Comparison of ENCODE assay signal across 8 cellular contexts in the genomic region with DNA sequence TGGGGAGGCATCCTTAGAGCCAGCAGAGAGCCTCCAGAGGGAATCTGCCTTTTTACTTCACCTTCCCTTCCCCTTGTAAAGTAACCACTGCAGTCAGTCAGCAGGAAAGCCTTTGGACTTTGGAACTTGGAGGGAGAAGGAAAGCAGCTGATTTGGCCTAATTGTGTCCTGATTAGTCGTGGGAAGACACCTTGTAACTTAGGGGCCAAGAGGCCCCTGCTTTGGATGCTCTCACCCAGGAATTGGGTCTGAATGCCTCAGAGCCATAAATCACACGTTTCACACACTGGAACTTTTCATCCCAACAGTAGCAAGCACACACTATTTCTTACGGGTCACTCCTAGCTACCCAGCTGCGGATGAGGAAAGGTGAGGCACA.
A peak's percentile ranks its signal among the peaks of the same experiment; 100 is the strongest.
DNase-seq lines count a peak whose midpoint lies in the region; ATAC-seq and TF ChIP-seq lines count a peak whose summit lies in the region.

No MANE protein-coding gene starts in this region.

- H3K27ac ChIP-seq in heart left ventricle (peak overlapping the region in 9 of 12 donors; percentile 44 to 82 (median 55)), muscle layer of colon (ENCODE audit: low read depth, low read length) (no peak overlapping the region), vagina (peak overlapping the region; percentile 86)

- DNase-seq in heart left ventricle = no peak
- DNase-seq in cardiac septum (ENCODE audit: low spot score) = no peak
- no peak for DNase-seq in central memory CD8-positive, alpha-beta T cell (ENCODE audit: low spot score in 2 of 2)
- DNase-seq in vagina (ENCODE audit: extremely low spot score in 2 of 2) = no peak
- DNase-seq in NCI-H1417 (lab: John Stamatoyannopoulos, UW) = no peak
- no peak for DNase-seq in middle frontal gyrus (ENCODE audit: extremely low spot score, low spot score)
- no peak for DNase-seq in activated CD8-positive, alpha-beta memory T cell treated with anti-CD3 and anti-CD28 coated beads, Interleukin-2, amount 50 U/mL, for 4 hours

- H3K27ac Mint-ChIP-seq in central memory CD8-positive, alpha-beta T cell (ENCODE audit: low read depth) = peak overlapping the region; percentile 82

- 67 to 73% (median 71%) methylated on average over 4 of the region's 4 CpGs for WGBS in heart left ventricle, 4 donors

- peaks cover 5% of the 10 kb centered on the region for H3K36me3 Mint-ChIP-seq in central memory CD8-positive, alpha-beta T cell (ENCODE audit: insufficient read depth)

- H3K4me1 Mint-ChIP-seq in central memory CD8-positive, alpha-beta T cell = peaks cover 18% of the 10 kb centered on the region

- no peak for TF ChIP-seq POLR2A in heart left ventricle (IDR thresholded peaks at IDR 0.05)
- TF ChIP-seq POLR2A in vagina (IDR thresholded peaks at IDR 0.05) = no peak

- intact Hi-C loops in heart left ventricle (cut with DNase I) = loop anchor here in 9 of 10 donors (1.0 to 10.0 kb wide), 17 partner anchors 80 to 391 kb away; a partner anchor contains a TSS
- intact Hi-C loops in cardiac septum (cut with DNase I) = loop anchor here (2.0 to 5.0 kb wide), 3 partner anchors 80 to 203 kb away; a partner anchor contains a TSS
- intact Hi-C loops in vagina (cut with DNase I) = no loop called here

- peak in 1 of 4 donors; percentile 40 for ATAC-seq in heart left ventricle
- no peak for ATAC-seq in central memory CD8-positive, alpha-beta T cell (replicated peaks; ENCODE audit: extremely low read depth, poor library complexity, severe bottlenecking)

- peak overlapping the region; percentile 69 for H3K4me3 Mint-ChIP-seq in central memory CD8-positive, alpha-beta T cell

- H3K36me3 ChIP-seq in heart left ventricle = no peaks in the 10 kb centered on the region
- no peaks in the 10 kb centered on the region for H3K36me3 ChIP-seq in muscle layer of colon (ENCODE audit: insufficient read depth, low read length)
- H3K36me3 ChIP-seq in vagina = no peaks in the 10 kb centered on the region

- H3K4me1 ChIP-seq in heart left ventricle (peaks cover 0 to 12% (median 5%) of the 10 kb centered on the region in 12 donors), muscle layer of colon (ENCODE audit: insufficient read depth, low read length) (peaks cover 15% of the 10 kb centered on the region), vagina (peaks cover 17% of the 10 kb centered on the region)

- H3K27me3 ChIP-seq in heart left ventricle (no peaks in the 10 kb centered on the region), muscle layer of colon (ENCODE audit: control insufficient read depth in 1 of 2, insufficient read depth in 2 of 2, low read length in 2 of 2) (no peaks in the 10 kb centered on the region), vagina (no peaks in the 10 kb centered on the region)

- H3K4me3 ChIP-seq in heart left ventricle (peak overlapping the region in 9 of 12 donors; percentile 38 to 59 (median 45)), muscle layer of colon (ENCODE audit: low read depth in 1 of 2, low read length in 2 of 2) (peak overlapping the region; percentile 51 to 70), vagina (peak overlapping the region; percentile 32 to 42)

- TF ChIP-seq CTCF in heart left ventricle (IDR thresholded peaks at IDR 0.05) = no peak
- TF ChIP-seq CTCF in vagina (IDR thresholded peaks at IDR 0.05) = no peak

- H3K9ac ChIP-seq in muscle layer of colon (ENCODE audit: low read length) = no peak overlapping the region

- H3K27me3 Mint-ChIP-seq in central memory CD8-positive, alpha-beta T cell = no peaks in the 10 kb centered on the region

- H3K9me3 ChIP-seq in heart left ventricle = no peaks in the 10 kb centered on the region
- no peaks in the 10 kb centered on the region for H3K9me3 ChIP-seq in muscle layer of colon (ENCODE audit: low read length)
- H3K9me3 ChIP-seq in vagina = no peaks in the 10 kb centered on the region

- H3K9me3 Mint-ChIP-seq in central memory CD8-positive, alpha-beta T cell = no peaks in the 10 kb centered on the region
